ENCODE assay signal across 1 cellular context in genomic region chr2:206442854-206443734, GRCh38.
TF ChIP-seq lines count a peak whose summit lies in the region.

Gene ADAM23 (plus strand): TSS chr2:206443532. CDS start chr2:206443867, 335 bp downstream.

TF ChIP-seq in SK-N-SH treated with all-trans-retinoic acid at 6 μM for 48 hours, 23 proteins besides CTCF, POLR2A, EP300 and RAD21 (continued from another document):
- TF ChIP-seq, protein P1, sequence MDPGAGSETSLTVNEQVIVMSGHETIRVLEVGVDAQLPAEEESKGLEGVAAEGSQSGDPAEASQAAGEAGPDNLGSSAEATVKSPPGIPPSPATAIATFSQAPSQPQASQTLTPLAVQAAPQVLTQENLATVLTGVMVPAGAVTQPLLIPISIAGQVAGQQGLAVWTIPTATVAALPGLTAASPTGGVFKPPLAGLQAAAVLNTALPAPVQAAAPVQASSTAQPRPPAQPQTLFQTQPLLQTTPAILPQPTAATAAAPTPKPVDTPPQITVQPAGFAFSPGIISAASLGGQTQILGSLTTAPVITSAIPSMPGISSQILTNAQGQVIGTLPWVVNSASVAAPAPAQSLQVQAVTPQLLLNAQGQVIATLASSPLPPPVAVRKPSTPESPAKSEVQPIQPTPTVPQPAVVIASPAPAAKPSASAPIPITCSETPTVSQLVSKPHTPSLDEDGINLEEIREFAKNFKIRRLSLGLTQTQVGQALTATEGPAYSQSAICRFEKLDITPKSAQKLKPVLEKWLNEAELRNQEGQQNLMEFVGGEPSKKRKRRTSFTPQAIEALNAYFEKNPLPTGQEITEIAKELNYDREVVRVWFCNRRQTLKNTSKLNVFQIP (CRISPR knock-in tag; IDR thresholded peaks at IDR 0.05; ENCODE audit: borderline replicate concordance, low read depth): no peak
- TF ChIP-seq RARB (CRISPR knock-in tag; IDR thresholded peaks at IDR 0.05) (no peak), ZC3H10 (CRISPR knock-in tag; IDR thresholded peaks at IDR 0.05) (no peak), ISL1 (CRISPR knock-in tag; IDR thresholded peaks at IDR 0.05) (no peak), ZNF70 (CRISPR knock-in tag; IDR thresholded peaks at IDR 0.05) (no peak), CSDC2 (CRISPR knock-in tag; IDR thresholded peaks at IDR 0.05) (peak; percentile 92; the same call in 1 of the 2 replicates), GLIS3 (CRISPR knock-in tag; IDR thresholded peaks at IDR 0.05) (no peak), ZFP3 (CRISPR knock-in tag; IDR thresholded peaks at IDR 0.05) (no peak)
- TF ChIP-seq, protein P2, sequence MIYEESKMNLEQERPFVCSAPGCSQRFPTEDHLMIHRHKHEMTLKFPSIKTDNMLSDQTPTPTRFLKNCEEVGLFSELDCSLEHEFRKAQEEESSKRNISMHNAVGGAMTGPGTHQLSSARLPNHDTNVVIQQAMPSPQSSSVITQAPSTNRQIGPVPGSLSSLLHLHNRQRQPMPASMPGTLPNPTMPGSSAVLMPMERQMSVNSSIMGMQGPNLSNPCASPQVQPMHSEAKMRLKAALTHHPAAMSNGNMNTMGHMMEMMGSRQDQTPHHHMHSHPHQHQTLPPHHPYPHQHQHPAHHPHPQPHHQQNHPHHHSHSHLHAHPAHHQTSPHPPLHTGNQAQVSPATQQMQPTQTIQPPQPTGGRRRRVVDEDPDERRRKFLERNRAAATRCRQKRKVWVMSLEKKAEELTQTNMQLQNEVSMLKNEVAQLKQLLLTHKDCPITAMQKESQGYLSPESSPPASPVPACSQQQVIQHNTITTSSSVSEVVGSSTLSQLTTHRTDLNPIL (CRISPR knock-in tag; IDR thresholded peaks at IDR 0.05; ENCODE audit: low read depth): no peak
TF ChIP-seq in SK-N-SH treated with all-trans-retinoic acid at 6 μM for 48 hours: peak in this region for 5.
